13 cellular contexts compared by ENCODE assay signal in genomic region chr4:185775792-185776555, GRCh38. TPM values are rescaled to one million over a fixed set of nuclear protein-coding genes. Genes with fewer than 3 reads are reported as not detected.
DNase-seq lines count a peak whose midpoint lies in the region; ATAC-seq and TF ChIP-seq lines count a peak whose summit lies in the region.
"Had no signal": no experiment of that assay in that cellular context is flagged by ENCODE, and none has a peak within 500 bp of the region (broad histone marks: within the 10 kb centered on the region; RNA-seq: fewer than 3 reads in every experiment).

No MANE protein-coding gene starts in this region.

- H3K9ac ChIP-seq in mesenchymal stem cell (ENCODE audit: low read length): peak overlapping the region; percentile 85

- H3K4me2 ChIP-seq in mesenchymal stem cell (ENCODE audit: low read length, poor library complexity, severe bottlenecking): no peak overlapping the region

- H3K4me1 ChIP-seq in esophagus muscularis mucosa (peaks cover 8 to 22% (median 15%) of the 10 kb centered on the region in 4 donors), mesenchymal stem cell (ENCODE audit: control insufficient read depth, insufficient read depth, low read depth, low read length) (peaks cover 6% of the 10 kb centered on the region), urinary bladder (ENCODE audit: insufficient read depth) (no peaks in the 10 kb centered on the region)
- H3K4me1 ChIP-seq: Caco-2 had no signal

- DNase-seq in RPMI7951 (ENCODE audit: low read depth): peak; percentile 57
- DNase-seq in esophagus muscularis mucosa (ENCODE audit: extremely low spot score): no peak
- DNase-seq in mesenchymal stem cell: peak; percentile 63
- no peak for DNase-seq in activated T-cell treated with anti-CD3 and anti-CD28 coated beads, Interleukin-2, amount 50 U/mL, for 72 hours
- DNase-seq in SKM-1 (lab: John Stamatoyannopoulos, UW; ENCODE audit: unreplicated experiment): no peak
- DNase-seq: activated CD4-positive, alpha-beta T cell treated with anti-CD3 and anti-CD28 coated beads for 4 hours; Caco-2; NCI-H1436 treated with DMSO at 0.1 percent for 48 hours; NCI-H748 treated with DMSO at 0.1 percent for 48 hours; stimulated activated naive CD8-positive, alpha-beta T cell treated with anti-CD3 and anti-CD28 coated beads, Interleukin-15, Interleukin-2, amounts not matched to agents 100 U/mL and 50 U/mL, for 24 hours had no signal

- no peaks in the 10 kb centered on the region for H3K9me3 Mint-ChIP-seq in activated T-cell treated with anti-CD3 and anti-CD28 coated beads, Interleukin-2, amount 50 U/mL, for 72 hours

- no peaks in the 10 kb centered on the region for H3K4me1 Mint-ChIP-seq in activated T-cell treated with anti-CD3 and anti-CD28 coated beads, Interleukin-2, amount 50 U/mL, for 72 hours (ENCODE audit: low read depth)

- no peak overlapping the region for H3K14ac ChIP-seq in mesenchymal stem cell (ENCODE audit: low read length in 2 of 2)

- H3K4ac ChIP-seq in mesenchymal stem cell (ENCODE audit: low read depth in 1 of 2, low read length in 2 of 2): no peak overlapping the region

- H2AFZ ChIP-seq in mesenchymal stem cell (ENCODE audit: low read depth, low read length): no peak overlapping the region

- H3K9me3 ChIP-seq in esophagus muscularis mucosa: no peaks in the 10 kb centered on the region
- no peaks in the 10 kb centered on the region for H3K9me3 ChIP-seq in mesenchymal stem cell (ENCODE audit: control insufficient read depth, low read length)
- H3K9me3 ChIP-seq: Caco-2 had no signal

- ATAC-seq in activated T-cell treated with anti-CD3 and anti-CD28 coated beads, Interleukin-2, amount 50 U/mL, for 72 hours (replicated peaks in 1 of 2): no peak
- ATAC-seq in GM19397 (IDR thresholded peaks at IDR 0.05; ENCODE audit: unreplicated experiment): no peak
- ATAC-seq: stimulated activated naive CD8-positive, alpha-beta T cell treated with anti-CD3 and anti-CD28 coated beads, Interleukin-15, Interleukin-2, amounts not matched to agents 100 U/mL and 50 U/mL, for 24 hours had no signal

- H4K91ac ChIP-seq in mesenchymal stem cell (ENCODE audit: low read length): no peak overlapping the region

- H3K27ac ChIP-seq in esophagus muscularis mucosa (replicated peaks in 1 of 4) (peak overlapping the region; percentile 40 to 71 (median 62)), mesenchymal stem cell (ENCODE audit: low read length, poor library complexity, severe bottlenecking) (peak overlapping the region; percentile 77), urinary bladder (ENCODE audit: low read depth) (peak overlapping the region; percentile 5)
- H3K27ac ChIP-seq: SK-N-MC had no signal

- no peak for TF ChIP-seq POLR2A in esophagus muscularis mucosa (IDR thresholded peaks at IDR 0.05; ENCODE audit: low read depth)

- H3K18ac ChIP-seq in mesenchymal stem cell (ENCODE audit: low read depth in 1 of 2, low read length in 2 of 2): peak overlapping the region in 1 of 2 experiments; percentile 62

- TF ChIP-seq CTCF in esophagus muscularis mucosa (IDR thresholded peaks at IDR 0.05): no peak

- peaks cover 5% of the 10 kb centered on the region for H3K79me1 ChIP-seq in mesenchymal stem cell (replicated peaks; ENCODE audit: low read length, poor library complexity, severe bottlenecking)

- peak overlapping the region; percentile 80 for H4K8ac ChIP-seq in mesenchymal stem cell (ENCODE audit: low read length)

- H3K36me3 Mint-ChIP-seq in activated T-cell treated with anti-CD3 and anti-CD28 coated beads, Interleukin-2, amount 50 U/mL, for 72 hours (ENCODE audit: insufficient read depth in 2 of 2): no peaks in the 10 kb centered on the region

- no peak overlapping the region for H3K4me3 Mint-ChIP-seq in activated T-cell treated with anti-CD3 and anti-CD28 coated beads, Interleukin-2, amount 50 U/mL, for 72 hours

- no peak overlapping the region for H2AK5ac ChIP-seq in mesenchymal stem cell (ENCODE audit: low read length, severe bottlenecking)

- WGBS in esophagus muscularis mucosa: 88% methylated on average over 4 of the region's 4 CpGs
- 73% methylated on average over 3 of the region's 4 CpGs for WGBS in mesenchymal stem cell
- WGBS in urinary bladder: 64% methylated on average over 4 of the region's 4 CpGs

- intact Hi-C loops in esophagus muscularis mucosa (cut with DNase I): no loop called here

- H2BK15ac ChIP-seq in mesenchymal stem cell (ENCODE audit: low read depth, poor library complexity, severe bottlenecking): no peak overlapping the region

- H2BK5ac ChIP-seq in mesenchymal stem cell (ENCODE audit: low read depth, low read length, poor library complexity, severe bottlenecking): no peak overlapping the region

- no peak overlapping the region for H3K23ac ChIP-seq in mesenchymal stem cell (ENCODE audit: low read length in 2 of 2)

- no peak overlapping the region for H3K27ac Mint-ChIP-seq in activated T-cell treated with anti-CD3 and anti-CD28 coated beads, Interleukin-2, amount 50 U/mL, for 72 hours

- H3K27me3 ChIP-seq in esophagus muscularis mucosa (no peaks in the 10 kb centered on the region), mesenchymal stem cell (ENCODE audit: control insufficient read depth in 1 of 2, insufficient read depth in 1 of 2, low read length in 2 of 2) (no peaks in the 10 kb centered on the region)

- H2BK12ac ChIP-seq in mesenchymal stem cell (ENCODE audit: low read length in 2 of 2): no peak overlapping the region

- peaks cover 9% of the 10 kb centered on the region for H3K27me3 Mint-ChIP-seq in activated T-cell treated with anti-CD3 and anti-CD28 coated beads, Interleukin-2, amount 50 U/mL, for 72 hours (ENCODE audit: low read depth)

- H3K4me3 ChIP-seq in esophagus muscularis mucosa (peak overlapping the region in 1 of 4 donors; percentile 43), mesenchymal stem cell (ENCODE audit: insufficient read depth in 1 of 2, low read depth in 1 of 2, low read length in 2 of 2) (peak overlapping the region in 1 of 2 experiments; percentile 66), urinary bladder (ENCODE audit: low read depth, low read length) (no peak overlapping the region)
- H3K4me3 ChIP-seq: SK-N-MC had no signal

- no peak for TF ChIP-seq EP300 in esophagus muscularis mucosa (IDR thresholded peaks at IDR 0.05)

- no peak overlapping the region for H2BK120ac ChIP-seq in mesenchymal stem cell (ENCODE audit: low read depth, low read length)

- H3K36me3 ChIP-seq in esophagus muscularis mucosa: no peaks in the 10 kb centered on the region
- H3K36me3 ChIP-seq in mesenchymal stem cell (ENCODE audit: control insufficient read depth in 1 of 2, insufficient read depth in 2 of 2, low read depth in 1 of 2, low read length in 2 of 2): no peaks in the 10 kb centered on the region
- no peaks in the 10 kb centered on the region for H3K36me3 ChIP-seq in urinary bladder (ENCODE audit: insufficient read depth)

RNA-seq across cellular contexts. Expression of gene SORBS2, which starts 36.0 kb away (rescaled TPM):
- 11.8 and 17.3 TPM in 2 replicates for total RNA-seq in RPMI7951 (2014; rRNA removed; shearing (Covaris generic))
- total RNA-seq in esophagus muscularis mucosa: 1,000 to 10,000 TPM in 3 of 4 donors, 100 to 1,000 TPM in 1; 821 to 1,626 (median 1,353) TPM
- polyA plus RNA-seq in mesenchymal stem cell (2013, experiment 1 of 2): 3.0 TPM
- polyA plus RNA-seq in mesenchymal stem cell (2013, experiment 2 of 2): 4.4 TPM
- 83.4 TPM for total RNA-seq in urinary bladder
- polyA plus RNA-seq in urinary bladder: 493 TPM
- under 1 TPM in 1 of 2 donors, not detected in 1; 0.26 TPM for total RNA-seq in activated T-cell treated with anti-CD3 and anti-CD28 coated beads, Interleukin-2, amount 50 U/mL, for 72 hours

Comparison
In these comparisons a context has a peak if more than half of its experiments do, and no peak if none do; other contexts are left out.
1. DNase-seq: peak in RPMI7951 (single experiment) and mesenchymal stem cell (single experiment); none in esophagus muscularis mucosa (single experiment), activated T-cell treated with anti-CD3 and anti-CD28 coated beads, Interleukin-2, amount 50 U/mL, for 72 hours (0 of 2) and SKM-1 (single experiment).
2. H3K27ac ChIP-seq: peak in every context shown above with its lines; median percentile 77 in mesenchymal stem cell; 62 in esophagus muscularis mucosa; 5 in urinary bladder.
3. RNA of gene SORBS2, which starts 36.0 kb away (total RNA-seq): 821 to 1,626 TPM in esophagus muscularis mucosa, 83.4 TPM in urinary bladder (single experiment) and 11.8 to 17.3 TPM in RPMI7951; 0.26 TPM in activated T-cell treated with anti-CD3 and anti-CD28 coated beads, Interleukin-2, amount 50 U/mL, for 72 hours; every median in the first group is over 10 times any median in the second.